Comparison of ENCODE assay signal across 8 cellular contexts in the genomic region with DNA sequence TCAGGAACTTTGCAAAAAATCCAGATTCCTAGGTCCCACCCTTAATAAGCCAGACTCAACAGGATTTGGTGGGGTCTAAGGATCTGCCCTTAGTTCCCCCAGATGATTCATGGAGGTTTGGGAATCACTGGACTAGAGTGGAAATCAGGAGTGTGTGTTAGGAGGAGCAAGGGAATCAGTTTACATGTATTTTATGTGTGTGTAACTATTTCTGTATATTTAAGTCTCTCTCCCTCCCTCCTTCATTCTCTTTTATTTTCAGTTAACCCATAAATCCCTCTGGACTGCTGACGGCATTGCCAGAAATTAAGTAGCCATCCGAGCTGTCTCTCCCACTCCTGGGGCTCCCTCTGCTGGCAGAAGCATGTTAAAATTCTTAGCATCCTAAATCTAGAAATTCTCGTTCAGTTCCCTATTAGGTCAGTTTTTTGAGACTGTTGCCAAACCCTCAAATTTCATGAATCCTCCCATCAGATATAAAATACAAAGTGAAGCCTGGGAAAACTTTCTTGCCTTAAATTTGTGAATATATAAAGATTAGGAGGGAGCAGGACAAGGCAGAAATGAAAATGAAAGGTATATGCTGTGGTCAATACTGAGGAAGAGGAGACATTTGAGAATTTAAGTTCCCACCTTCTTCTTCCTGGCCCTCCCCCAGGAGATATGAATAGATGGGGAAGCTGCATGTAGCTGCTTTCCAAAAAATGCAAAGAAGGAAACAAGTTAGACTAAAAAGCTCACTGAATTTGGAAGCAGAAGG. TPM values are rescaled to one million over a fixed set of nuclear protein-coding genes. Genes with fewer than 3 reads are reported as not detected.
DNase-seq lines count a peak whose midpoint lies in the region; ATAC-seq and TF ChIP-seq lines count a peak whose summit lies in the region.

No MANE protein-coding gene starts in this region.

- peak overlapping the region; percentile 35; the same call in 1 of the 2 replicates for H3K4me2 ChIP-seq in OCI-LY3 (ENCODE audit: low read length)

- H3K9me3 ChIP-seq in OCI-LY3 (ENCODE audit: insufficient read depth, low read length) (no peaks in the 10 kb centered on the region), esophagus muscularis mucosa (no peaks in the 10 kb centered on the region)

- ATAC-seq in GM18868 (IDR thresholded peaks at IDR 0.05; ENCODE audit: unreplicated experiment) = peak; percentile 70
- peak; percentile 36 to 53 for ATAC-seq in naive thymus-derived CD8-positive, alpha-beta T cell
- ATAC-seq in stimulated activated effector memory CD8-positive, alpha-beta T cell treated with anti-CD3 and anti-CD28 coated beads, Interleukin-12 subunit alpha, Interleukin-12 subunit beta, amount 100 ng/mL, for 72 hours = peak; percentile 79

- peaks cover 4% of the 10 kb centered on the region for H3K4me1 ChIP-seq in OCI-LY3 (ENCODE audit: low read length)
- peaks cover 0 to 7% (median 0%) of the 10 kb centered on the region in 4 donors for H3K4me1 ChIP-seq in esophagus muscularis mucosa

- H3K4me3 Mint-ChIP-seq in naive thymus-derived CD8-positive, alpha-beta T cell = no peak overlapping the region
- H3K4me3 Mint-ChIP-seq in stimulated activated effector memory CD8-positive, alpha-beta T cell treated with anti-CD3 and anti-CD28 coated beads, Interleukin-12 subunit alpha, Interleukin-12 subunit beta, amount 100 ng/mL, for 72 hours = no peak overlapping the region

- TF ChIP-seq CTCF in OCI-LY3 (IDR thresholded peaks at IDR 0.05; ENCODE audit: low read depth, low read length) (peak; percentile 97), esophagus muscularis mucosa (IDR thresholded peaks at IDR 0.05) (peak; percentile 78 to 81 (median 80))

- intact Hi-C loops in esophagus muscularis mucosa (cut with DNase I) = loop anchor here (2.0 to 5.0 kb wide), 2 partner anchors 54 to 116 kb away; no protein-coding TSS in a partner anchor

- TF ChIP-seq EP300 in esophagus muscularis mucosa (IDR thresholded peaks at IDR 0.05) = no peak

- peak overlapping the region in 3 of 10 donors; percentile 14 to 74 (median 49) for H3K27ac Mint-ChIP-seq in naive thymus-derived CD8-positive, alpha-beta T cell
- H3K27ac Mint-ChIP-seq in stimulated activated effector memory CD8-positive, alpha-beta T cell treated with anti-CD3 and anti-CD28 coated beads, Interleukin-12 subunit alpha, Interleukin-12 subunit beta, amount 100 ng/mL, for 72 hours = peak overlapping the region; percentile 69

- peaks cover 21% of the 10 kb centered on the region for H3K27me3 ChIP-seq in OCI-LY3 (ENCODE audit: low read depth, low read length)
- no peaks in the 10 kb centered on the region for H3K27me3 ChIP-seq in esophagus muscularis mucosa

- no peaks in the 10 kb centered on the region for H3K9me3 Mint-ChIP-seq in naive thymus-derived CD8-positive, alpha-beta T cell
- H3K9me3 Mint-ChIP-seq in stimulated activated effector memory CD8-positive, alpha-beta T cell treated with anti-CD3 and anti-CD28 coated beads, Interleukin-12 subunit alpha, Interleukin-12 subunit beta, amount 100 ng/mL, for 72 hours = no peaks in the 10 kb centered on the region

- no peaks in the 10 kb centered on the region for H4K20me1 ChIP-seq in OCI-LY3 (ENCODE audit: insufficient read depth, low read length)

- H3K9ac ChIP-seq in OCI-LY3 (ENCODE audit: low read length) = no peak overlapping the region

- TF ChIP-seq POLR2A in esophagus muscularis mucosa (IDR thresholded peaks at IDR 0.05; ENCODE audit: low read depth) = no peak

- POLR2A ChIA-PET in naive thymus-derived CD8-positive, alpha-beta T cell (lab: Charles Lee) = interaction anchor here (0.5 to 1.3 kb wide), 2 partner anchors 63 to 68 kb away, joined by 3 read pairs; a partner anchor contains a TSS

- H3K36me3 Mint-ChIP-seq in naive thymus-derived CD8-positive, alpha-beta T cell = peaks cover 0 to 3% (median 0%) of the 10 kb centered on the region in 3 donors
- no peaks in the 10 kb centered on the region for H3K36me3 Mint-ChIP-seq in stimulated activated effector memory CD8-positive, alpha-beta T cell treated with anti-CD3 and anti-CD28 coated beads, Interleukin-12 subunit alpha, Interleukin-12 subunit beta, amount 100 ng/mL, for 72 hours

- H3K27me3 Mint-ChIP-seq in naive thymus-derived CD8-positive, alpha-beta T cell = peaks cover 0 to 8% (median 0%) of the 10 kb centered on the region in 5 donors

- peak; percentile 79 for DNase-seq in AG08395 (ENCODE audit: low spot score)
- peak in 53 of 76 experiments; percentile 3 to 70 (median 33) for DNase-seq in HUDEP-2 (lab: John Stamatoyannopoulos, UW; ENCODE audit: unreplicated experiment in 76 of 76)
- DNase-seq in activated T-cell treated with anti-CD3 and anti-CD28 coated beads for 24 hours (ENCODE audit: low read depth) = peak; percentile 64
- no peak for DNase-seq in esophagus muscularis mucosa (ENCODE audit: extremely low spot score)
- peak; percentile 27 to 81 (median 48) for DNase-seq in naive thymus-derived CD8-positive, alpha-beta T cell
- DNase-seq in stimulated activated effector memory CD8-positive, alpha-beta T cell treated with anti-CD3 and anti-CD28 coated beads, Interleukin-12 subunit alpha, Interleukin-12 subunit beta, amount 100 ng/mL, for 72 hours (ENCODE audit: low spot score in 2 of 2) = peak; percentile 63 to 84

- peak overlapping the region; percentile 17; the same call in 1 of the 2 replicates for H2AFZ ChIP-seq in OCI-LY3 (ENCODE audit: low read depth, low read length)

- peaks cover 8 to 12% (median 9%) of the 10 kb centered on the region in 4 donors for H3K4me1 Mint-ChIP-seq in naive thymus-derived CD8-positive, alpha-beta T cell
- H3K4me1 Mint-ChIP-seq in stimulated activated effector memory CD8-positive, alpha-beta T cell treated with anti-CD3 and anti-CD28 coated beads, Interleukin-12 subunit alpha, Interleukin-12 subunit beta, amount 100 ng/mL, for 72 hours = peaks cover 24% of the 10 kb centered on the region

- H3K36me3 ChIP-seq in OCI-LY3 (replicated peaks; ENCODE audit: low read depth, low read length) (no peaks in the 10 kb centered on the region), esophagus muscularis mucosa (no peaks in the 10 kb centered on the region)

- 0% methylated on average over 3 of the region's 3 CpGs for WGBS in esophagus muscularis mucosa

- no peak overlapping the region for H3K4me3 ChIP-seq in OCI-LY3 (ENCODE audit: low read length)
- H3K4me3 ChIP-seq in esophagus muscularis mucosa = no peak overlapping the region

- H3K79me2 ChIP-seq in OCI-LY3 (ENCODE audit: low read length) = no peaks in the 10 kb centered on the region

- H3K27ac ChIP-seq in OCI-LY3 (ENCODE audit: low read length) (no peak overlapping the region), esophagus muscularis mucosa (replicated peaks in 1 of 4) (no peak overlapping the region)

RNA-seq across cellular contexts. Expression of a gene that starts 11.7 kb away (rescaled TPM):
- total RNA-seq in esophagus muscularis mucosa = 10 to 100 TPM in 1 of 4 donors, 1 to 10 TPM in 3; 5.0 to 17.2 (median 6.2) TPM
- total RNA-seq in naive thymus-derived CD8-positive, alpha-beta T cell = not detected
- polyA plus RNA-seq in naive thymus-derived CD8-positive, alpha-beta T cell = under 1 TPM in 1 of 3 donors, not detected in 2; 0.30 TPM

RNA-seq across cellular contexts. Expression of a gene that starts 17.7 kb away (rescaled TPM):
- total RNA-seq in esophagus muscularis mucosa = 10 to 100 TPM in 2 of 4 donors, 1 to 10 TPM in 2; 4.9 to 28.5 (median 17.4) TPM
- total RNA-seq in naive thymus-derived CD8-positive, alpha-beta T cell = not detected
- not detected for polyA plus RNA-seq in naive thymus-derived CD8-positive, alpha-beta T cell

RNA-seq across cellular contexts. Expression of a gene that starts 40.7 kb away (rescaled TPM):
- total RNA-seq in esophagus muscularis mucosa = 1 to 10 TPM in 1 of 4 donors, under 1 TPM in 3; 0.17 to 1.0 (median 0.52) TPM
- total RNA-seq in naive thymus-derived CD8-positive, alpha-beta T cell = under 1 TPM; 0.73 to 0.93 TPM
- under 1 TPM in 2 of 3 donors, not detected in 1; 0.42 to 0.86 TPM for polyA plus RNA-seq in naive thymus-derived CD8-positive, alpha-beta T cell

Comparison
In these comparisons a context has a peak if more than half of its experiments do, and no peak if none do; other contexts are left out.
1. RNA of a gene that starts 11.7 kb away (total RNA-seq): 5.0 to 17.2 TPM in esophagus muscularis mucosa; not detected in naive thymus-derived CD8-positive, alpha-beta T cell; every median in the first group is over 4 times any median in the second.
2. RNA of a gene that starts 17.7 kb away (total RNA-seq): 4.9 to 28.5 TPM in esophagus muscularis mucosa; not detected in naive thymus-derived CD8-positive, alpha-beta T cell; every median in the first group is over 4 times any median in the second.
3. Peak in every context shown above with its lines, with median percentiles within 50 percentile points of each other: ATAC-seq.